2 cellular contexts compared by ENCODE assay signal in genomic region chr9:113822315-113822714, GRCh38.
TF ChIP-seq lines count a peak whose summit lies in the region.

No MANE protein-coding gene starts in this region.

TF ChIP-seq in HepG2, 621 proteins besides CTCF, POLR2A, EP300 and RAD21:
- TF ChIP-seq MAFK (conservative IDR thresholded peaks at IDR 0.05 in 1 of 2, IDR thresholded peaks at IDR 0.05 in 1 of 2; ENCODE audit: low read length in 2 of 2) (peak; percentile 44 to 67; a peak in 3 of 4 replicates), MAFF (IDR thresholded peaks at IDR 0.05; ENCODE audit: low read depth, low read length) (0 out of 2 replicates have a peak, but pooled peaks have one; percentile 23)
- TF ChIP-seq, protein P1, sequence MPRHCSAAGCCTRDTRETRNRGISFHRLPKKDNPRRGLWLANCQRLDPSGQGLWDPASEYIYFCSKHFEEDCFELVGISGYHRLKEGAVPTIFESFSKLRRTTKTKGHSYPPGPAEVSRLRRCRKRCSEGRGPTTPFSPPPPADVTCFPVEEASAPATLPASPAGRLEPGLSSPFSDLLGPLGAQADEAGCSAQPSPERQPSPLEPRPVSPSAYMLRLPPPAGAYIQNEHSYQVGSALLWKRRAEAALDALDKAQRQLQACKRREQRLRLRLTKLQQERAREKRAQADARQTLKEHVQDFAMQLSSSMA (CRISPR knock-in tag; IDR thresholded peaks at IDR 0.05), result no peak

TF ChIP-seq in IMR-90, 13 proteins besides CTCF, POLR2A, EP300 and RAD21:
- TF ChIP-seq MAFK (IDR thresholded peaks at IDR 0.05; ENCODE audit: low read depth, low read length) (peak; percentile 47; the same call in 1 of the 2 replicates), FOS (IDR thresholded peaks at IDR 0.05; ENCODE audit: low read depth, low read length) (no peak)
